13 cellular contexts compared by ENCODE assay signal in genomic region chr10:124447741-124448466, GRCh38. TPM values are rescaled to one million over a fixed set of nuclear protein-coding genes. Genes with fewer than 3 reads are reported as not detected.
DNase-seq lines count a peak whose midpoint lies in the region; ATAC-seq and TF ChIP-seq lines count a peak whose summit lies in the region.
"Had no signal": no experiment of that assay in that cellular context is flagged by ENCODE, and none has a peak within 500 bp of the region (broad histone marks: within the 10 kb centered on the region; RNA-seq: fewer than 3 reads in every experiment).

No MANE protein-coding gene starts in this region.

- peak overlapping the region; percentile 84 for H3K4me2 ChIP-seq in smooth muscle cell

- no peak overlapping the region for H3K27ac Mint-ChIP-seq in activated CD4-positive, alpha-beta T cell treated with anti-CD3 and anti-CD28 coated beads, Interleukin-2, amount 10 ng/mL, durations not matched to agents 24 days and 14 days
- H3K27ac Mint-ChIP-seq in T-cell, result peak overlapping the region in 1 of 2 donors; percentile 11

- no peaks in the 10 kb centered on the region for H3F3A ChIP-seq in smooth muscle cell (ENCODE audit: low read depth)

- WGBS in smooth muscle cell (ENCODE audit: low lambda C conversion rate), result 3% methylated on average over 41 of the region's 61 CpGs

- intact Hi-C loops in activated CD4-positive, alpha-beta T cell treated with anti-CD3 and anti-CD28 coated beads, Interleukin-2, amount 10 ng/mL, durations not matched to agents 24 days and 14 days (cut with micrococcal nuclease), result no loop called here

- H3K4me3 ChIP-seq in iPS-18a (ENCODE audit: low read length), result peak overlapping the region; percentile 64
- peak overlapping the region; percentile 41 for H3K4me3 ChIP-seq in smooth muscle cell
- H3K4me3 ChIP-seq: K562, uterus had no signal

- POLR2A ChIA-PET in T-cell (lab: Charles Lee), result interaction anchor here in 1 of 2 donors (0.6 kb wide), 1 partner anchor 320 kb away, joined by 4 read pairs; no protein-coding TSS in a partner anchor

- peak overlapping the region; percentile 39 for H3K4me3 Mint-ChIP-seq in activated CD4-positive, alpha-beta T cell treated with anti-CD3 and anti-CD28 coated beads, Interleukin-2, amount 10 ng/mL, durations not matched to agents 24 days and 14 days
- peak overlapping the region; percentile 51 to 74 (median 53) for H3K4me3 Mint-ChIP-seq in T-cell

- H3K9me3 Mint-ChIP-seq in activated CD4-positive, alpha-beta T cell treated with anti-CD3 and anti-CD28 coated beads, Interleukin-2, amount 10 ng/mL, durations not matched to agents 24 days and 14 days, result no peaks in the 10 kb centered on the region
- no peaks in the 10 kb centered on the region for H3K9me3 Mint-ChIP-seq in T-cell

- H3K9me3 ChIP-seq in iPS-18a (ENCODE audit: control insufficient read depth, low read depth, low read length) (no peaks in the 10 kb centered on the region), smooth muscle cell (replicated peaks; ENCODE audit: low read depth) (no peaks in the 10 kb centered on the region)
- H3K9me3 ChIP-seq: uterus had no signal

- H3K36me3 ChIP-seq in iPS-18a (ENCODE audit: control insufficient read depth, low read depth, low read length) (no peaks in the 10 kb centered on the region), smooth muscle cell (ENCODE audit: low read depth) (no peaks in the 10 kb centered on the region)
- H3K36me3 ChIP-seq: uterus had no signal

- no peak for TF ChIP-seq CTCF in smooth muscle cell (IDR thresholded peaks at IDR 0.05; ENCODE audit: borderline replicate concordance, insufficient read depth, poor library complexity, severe bottlenecking)

- peaks cover 10% of the 10 kb centered on the region for H3K4me1 Mint-ChIP-seq in activated CD4-positive, alpha-beta T cell treated with anti-CD3 and anti-CD28 coated beads, Interleukin-2, amount 10 ng/mL, durations not matched to agents 24 days and 14 days
- H3K4me1 Mint-ChIP-seq in T-cell, result peaks cover 25 to 27% (median 25%) of the 10 kb centered on the region in 3 donors

- no peak overlapping the region for H2AFZ ChIP-seq in smooth muscle cell (ENCODE audit: low read depth)

- no peaks in the 10 kb centered on the region for H3K36me3 Mint-ChIP-seq in activated CD4-positive, alpha-beta T cell treated with anti-CD3 and anti-CD28 coated beads, Interleukin-2, amount 10 ng/mL, durations not matched to agents 24 days and 14 days (ENCODE audit: low read depth)
- no peaks in the 10 kb centered on the region for H3K36me3 Mint-ChIP-seq in T-cell

- no peak overlapping the region for H3K27ac ChIP-seq in iPS-18a (ENCODE audit: low read length)
- no peak overlapping the region for H3K27ac ChIP-seq in smooth muscle cell (ENCODE audit: low read depth)
- H3K27ac ChIP-seq: uterus had no signal

- ATAC-seq in T-cell (replicated peaks in 1 of 4), result peak in 2 of 4 experiments; percentile 23 to 28
- no peak for ATAC-seq in GM21447 (IDR thresholded peaks at IDR 0.05; ENCODE audit: unreplicated experiment)
- ATAC-seq in GM18511 (IDR thresholded peaks at IDR 0.05; ENCODE audit: unreplicated experiment), result no peak
- ATAC-seq: K562 had no signal

- no peaks in the 10 kb centered on the region for H3K79me2 ChIP-seq in smooth muscle cell (ENCODE audit: low read depth)

- CTCF ChIA-PET in T-cell (lab: Charles Lee), result no interaction called here

- H3K9ac ChIP-seq in iPS-18a (ENCODE audit: low read length), result peak overlapping the region; percentile 3
- no peak overlapping the region for H3K9ac ChIP-seq in smooth muscle cell (ENCODE audit: low read depth)

- no peaks in the 10 kb centered on the region for H4K20me1 ChIP-seq in smooth muscle cell (ENCODE audit: low read depth)

- no peak for DNase-seq in activated CD4-positive, alpha-beta T cell treated with anti-CD3 and anti-CD28 coated beads, Interleukin-2, amount 10 ng/mL, durations not matched to agents 24 days and 14 days
- DNase-seq in activated CD4-positive, alpha-beta T cell treated with anti-CD3 and anti-CD28 coated beads, Interleukin-2, amount 50 U/mL, for 48 hours, result no peak
- DNase-seq in T-cell, result no peak
- no peak for DNase-seq in smooth muscle cell (lab: John Stamatoyannopoulos, UW; ENCODE audit: unreplicated experiment)
- no peak for DNase-seq in NCI-H2196 treated with DMSO at 0.1 percent for 48 hours (lab: John Stamatoyannopoulos, UW; ENCODE audit: unreplicated experiment)
- DNase-seq: C1 segment of cervical spinal cord; stimulated activated CD4-positive, alpha-beta T cell treated with anti-CD3 and anti-CD28 coated beads, Interleukin-1b, Interleukin-23, amount 100 ng/mL, for 48 hours; uterus had no signal

- peaks cover 69% of the 10 kb centered on the region for H3K27me3 Mint-ChIP-seq in activated CD4-positive, alpha-beta T cell treated with anti-CD3 and anti-CD28 coated beads, Interleukin-2, amount 10 ng/mL, durations not matched to agents 24 days and 14 days
- peaks cover 71 to 73% of the 10 kb centered on the region in 2 donors for H3K27me3 Mint-ChIP-seq in T-cell

- H3K27me3 ChIP-seq in iPS-18a (ENCODE audit: control insufficient read depth, insufficient read depth, low read length), result peaks cover 63% of the 10 kb centered on the region
- H3K27me3 ChIP-seq in smooth muscle cell (ENCODE audit: low read depth), result peaks cover 87% of the 10 kb centered on the region

- H3K4me1 ChIP-seq in iPS-18a (ENCODE audit: control insufficient read depth, low read depth, low read length), result peaks cover 29% of the 10 kb centered on the region
- H3K4me1 ChIP-seq in smooth muscle cell (ENCODE audit: low read depth), result peaks cover 36% of the 10 kb centered on the region

RNA-seq across cellular contexts. Expression of gene NKX1-2, which starts 1.9 kb away (rescaled TPM):
- total RNA-seq in activated CD4-positive, alpha-beta T cell treated with anti-CD3 and anti-CD28 coated beads, Interleukin-2, amount 10 ng/mL, durations not matched to agents 24 days and 14 days, result not detected in 2 replicates
- total RNA-seq in T-cell (under 1 TPM in 1 of 5 donors, not detected in 4; 0.12 TPM), smooth muscle cell (0.18 TPM in 1 of 2 replicates, not detected in the other)
- not detected in 2 replicates for polyA plus RNA-seq in smooth muscle cell
- total RNA-seq: K562, kidney epithelial cell, uterus had no signal
- polyA plus RNA-seq: K562 had no signal

RNA-seq across cellular contexts. Expression of gene LHPP, which starts 13.7 kb away (rescaled TPM):
- total RNA-seq in activated CD4-positive, alpha-beta T cell treated with anti-CD3 and anti-CD28 coated beads, Interleukin-2, amount 10 ng/mL, durations not matched to agents 24 days and 14 days, result 8.1 and 8.6 TPM in 2 replicates
- total RNA-seq in T-cell (10 to 100 TPM; 13.2 to 27.4 (median 22.3) TPM), smooth muscle cell (7.6 and 9.7 TPM in 2 replicates)
- polyA plus RNA-seq in smooth muscle cell, result 11.3 and 14.0 TPM in 2 replicates

RNA-seq across cellular contexts. Expression of gene OAT, which starts 29.2 kb away (rescaled TPM):
- total RNA-seq in activated CD4-positive, alpha-beta T cell treated with anti-CD3 and anti-CD28 coated beads, Interleukin-2, amount 10 ng/mL, durations not matched to agents 24 days and 14 days, result 40.2 and 41.0 TPM in 2 replicates
- total RNA-seq in T-cell (10 to 100 TPM; 23.2 to 42.5 (median 38.1) TPM), smooth muscle cell (107 and 174 TPM in 2 replicates)
- polyA plus RNA-seq in smooth muscle cell, result 125 and 160 TPM in 2 replicates
